ENCODE assay signal across 10 cellular contexts in genomic region chr9:132141948-132142594, GRCh38. TPM values are rescaled to one million over a fixed set of nuclear protein-coding genes. Genes with fewer than 3 reads are reported as not detected.
DNase-seq lines count a peak whose midpoint lies in the region; ATAC-seq, FAIRE-seq and TF ChIP-seq lines count a peak whose summit lies in the region.
"Had no signal": no experiment of that assay in that cellular context is flagged by ENCODE, and none has a peak within 500 bp of the region (broad histone marks: within the 10 kb centered on the region; RNA-seq: fewer than 3 reads in every experiment).

No MANE protein-coding gene starts in this region.

- H3K4me3 ChIP-seq in heart left ventricle (peak overlapping the region in 7 of 12 donors; percentile 20 to 38 (median 31)), right atrium auricular region (peak overlapping the region in 1 of 2 donors; percentile 23), iPS-18c (ENCODE audit: insufficient read depth, low read depth, low read length) (peak overlapping the region; percentile 29), kidney (ENCODE audit: low read length in 2 of 2) (peak overlapping the region in 1 of 2 donors; percentile 29)

- H3K27ac ChIP-seq in heart left ventricle: no peak overlapping the region
- H3K27ac ChIP-seq in right atrium auricular region: no peak overlapping the region
- no peak overlapping the region for H3K27ac ChIP-seq in kidney (ENCODE audit: low read depth in 2 of 2, low read length in 2 of 2)

- peaks cover 9 to 12% (median 11%) of the 10 kb centered on the region in 3 donors for H3K4me1 Mint-ChIP-seq in T-cell
- H3K4me1 Mint-ChIP-seq in type B pancreatic cell (ENCODE audit: unreplicated experiment): peaks cover 10% of the 10 kb centered on the region

- H3K9ac ChIP-seq in kidney (ENCODE audit: low read length in 2 of 2): no peak overlapping the region

- CTCF ChIA-PET in T-cell (lab: Charles Lee): no interaction called here

- H3K27ac Mint-ChIP-seq in T-cell: no peak overlapping the region
- H3K27ac Mint-ChIP-seq in type B pancreatic cell: no peak overlapping the region

- H3K4me3 Mint-ChIP-seq in T-cell (peak overlapping the region; percentile 57 to 71 (median 67)), type B pancreatic cell (peak overlapping the region; percentile 80)

- no peak for FAIRE-seq in kidney (lab: Jason Lieb, UNC)
- FAIRE-seq: endometrium had no signal

- TF ChIP-seq CTCF in heart left ventricle (IDR thresholded peaks at IDR 0.05) (no peak), right atrium auricular region (IDR thresholded peaks at IDR 0.05) (no peak), type B pancreatic cell (conservative IDR thresholded peaks at IDR 0.05) (no peak), kidney (IDR thresholded peaks at IDR 0.05; ENCODE audit: borderline replicate concordance, extremely low read depth, insufficient read depth) (no peak)

- DNase-seq in heart left ventricle (no peak), right atrium auricular region (ENCODE audit: low spot score) (no peak), T-cell (no peak), type B pancreatic cell (ENCODE audit: extremely low spot score, unreplicated experiment) (no peak), kidney (no peak), pons (ENCODE audit: low spot score) (no peak)
- DNase-seq: NCI-H524 treated with DMSO at 0.1 percent for 48 hours had no signal

- H3K36me3 ChIP-seq in heart left ventricle (no peaks in the 10 kb centered on the region), right atrium auricular region (no peaks in the 10 kb centered on the region), kidney (ENCODE audit: control insufficient read depth in 1 of 2, insufficient read depth in 2 of 2, low read length in 2 of 2) (no peaks in the 10 kb centered on the region)

- peaks cover 0 to 61% (median 12%) of the 10 kb centered on the region in 9 donors for H3K27me3 ChIP-seq in heart left ventricle
- H3K27me3 ChIP-seq in right atrium auricular region: no peaks in the 10 kb centered on the region

- ATAC-seq in heart left ventricle (no peak), T-cell (replicated peaks in 1 of 4) (no peak), HG03139 (IDR thresholded peaks at IDR 0.05; ENCODE audit: unreplicated experiment) (no peak)

- POLR2A ChIA-PET in T-cell (lab: Charles Lee): interaction anchor here in 1 of 2 donors (0.6 kb wide), 1 partner anchor 510 kb away, joined by 3 read pairs; no protein-coding TSS in a partner anchor

- WGBS in heart left ventricle, 4 donors: 44 to 52% (median 47%) methylated on average over 12 of the region's 12 CpGs

- H3K4me1 ChIP-seq in heart left ventricle: peaks cover 0 to 8% (median 0%) of the 10 kb centered on the region in 12 donors
- peaks cover 0 to 10% of the 10 kb centered on the region in 2 donors for H3K4me1 ChIP-seq in right atrium auricular region
- peaks cover 0 to 2% of the 10 kb centered on the region in 2 donors for H3K4me1 ChIP-seq in kidney (ENCODE audit: control insufficient read depth in 1 of 2, insufficient read depth in 1 of 2, low read depth in 1 of 2, low read length in 2 of 2)

- intact Hi-C loops in heart left ventricle (cut with DNase I) (no loop called here), kidney (cut with DNase I) (no loop called here)

- H3K9me3 Mint-ChIP-seq in T-cell: no peaks in the 10 kb centered on the region
- no peaks in the 10 kb centered on the region for H3K9me3 Mint-ChIP-seq in type B pancreatic cell

- no peak for TF ChIP-seq POLR2A in heart left ventricle (IDR thresholded peaks at IDR 0.05)

- H3K27me3 Mint-ChIP-seq in T-cell (peaks cover 66 to 80% of the 10 kb centered on the region in 2 donors), type B pancreatic cell (peaks cover 78% of the 10 kb centered on the region)

- peaks cover 0 to 5% (median 0%) of the 10 kb centered on the region in 12 donors for H3K9me3 ChIP-seq in heart left ventricle
- no peaks in the 10 kb centered on the region for H3K9me3 ChIP-seq in right atrium auricular region
- no peaks in the 10 kb centered on the region for H3K9me3 ChIP-seq in iPS-18c (ENCODE audit: control insufficient read depth, insufficient read depth, low read length)
- no peaks in the 10 kb centered on the region for H3K9me3 ChIP-seq in kidney (ENCODE audit: control insufficient read depth in 1 of 2, low read length in 2 of 2)

- H3K36me3 Mint-ChIP-seq in T-cell: no peaks in the 10 kb centered on the region
- no peaks in the 10 kb centered on the region for H3K36me3 Mint-ChIP-seq in type B pancreatic cell

RNA-seq across cellular contexts. Expression of gene NTNG2, which starts 19.8 kb away (rescaled TPM):
- 1 to 10 TPM in 7 of 9 donors, under 1 TPM in 2; 0.40 to 4.1 (median 2.5) TPM for total RNA-seq in heart left ventricle
- polyA plus RNA-seq in heart left ventricle: 1 to 10 TPM in 1 of 2 donors, under 1 TPM in 1; 0.28 to 2.2 TPM
- 10 to 100 TPM in 1 of 2 donors, 1 to 10 TPM in 1; 5.2 to 16.9 TPM for total RNA-seq in right atrium auricular region
- 10 to 100 TPM in 1 of 5 donors, 1 to 10 TPM in 4; 4.8 to 14.1 (median 7.8) TPM for total RNA-seq in T-cell
- total RNA-seq in type B pancreatic cell (ENCODE audit: low replicate concordance): 2.6 and 4.0 TPM in 2 replicates
- 2.2 TPM for total RNA-seq in kidney
- 0.54 TPM for polyA plus RNA-seq in kidney (ENCODE audit: insufficient read depth, low read depth, low replicate concordance)
